12 cellular contexts compared by ENCODE assay signal in genomic region chr5:146731909-146732659, GRCh38.
A peak's percentile ranks its signal among the peaks of the same experiment; 100 is the strongest.
DNase-seq lines count a peak whose midpoint lies in the region; ATAC-seq and TF ChIP-seq lines count a peak whose summit lies in the region.
"Had no signal": no experiment of that assay in that cellular context is flagged by ENCODE, and none has a peak within 500 bp of the region (broad histone marks: within the 10 kb centered on the region; RNA-seq: fewer than 3 reads in every experiment).

No MANE protein-coding gene starts in this region.

- no peak for ATAC-seq in GM18858 (IDR thresholded peaks at IDR 0.05; ENCODE audit: unreplicated experiment)
- ATAC-seq in left ventricle myocardium superior = no peak

- no peaks in the 10 kb centered on the region for H3K4me1 Mint-ChIP-seq in activated naive CD8-positive, alpha-beta T cell treated with anti-CD3 and anti-CD28 coated beads for 36 hours

- H3K27me3 ChIP-seq in MG63 = no peaks in the 10 kb centered on the region

- H3K27ac Mint-ChIP-seq in activated naive CD8-positive, alpha-beta T cell treated with anti-CD3 and anti-CD28 coated beads for 36 hours = no peak overlapping the region
- H3K27ac Mint-ChIP-seq: CD4-positive, alpha-beta T cell had no signal

- intact Hi-C loops in left ventricle myocardium superior (cut with micrococcal nuclease) = no loop called here

- DNase-seq in AG20443 (ENCODE audit: low spot score) (peak; percentile 53), MG63 (peak; percentile 22), choroid plexus epithelial cell (ENCODE audit: low read depth) (peak; percentile 93), lung microvascular endothelial cell (ENCODE audit: low read depth in 2 of 2) (peak; percentile 12 to 90), NCI-H2081 treated with DMSO at 0.1 percent for 48 hours (lab: John Stamatoyannopoulos, UW) (no peak), left ventricle myocardium superior (no peak)
- no peak for DNase-seq in activated naive CD8-positive, alpha-beta T cell treated with anti-CD3 and anti-CD28 coated beads for 36 hours
- DNase-seq: anterior cingulate cortex; CD4-positive, alpha-beta T cell; NCI-H1694 treated with DMSO at 0.1 percent for 48 hours; SHP77 had no signal

- TF ChIP-seq CTCF in choroid plexus epithelial cell (conservative IDR thresholded peaks at IDR 0.05; ENCODE audit: low read depth, low read length) = no peak

- peaks cover 9% of the 10 kb centered on the region for H3K36me3 Mint-ChIP-seq in activated naive CD8-positive, alpha-beta T cell treated with anti-CD3 and anti-CD28 coated beads for 36 hours

- H3K9me3 Mint-ChIP-seq in activated naive CD8-positive, alpha-beta T cell treated with anti-CD3 and anti-CD28 coated beads for 36 hours = peaks cover 17% of the 10 kb centered on the region

- H3K27me3 Mint-ChIP-seq in activated naive CD8-positive, alpha-beta T cell treated with anti-CD3 and anti-CD28 coated beads for 36 hours = no peaks in the 10 kb centered on the region
- H3K27me3 Mint-ChIP-seq: CD4-positive, alpha-beta T cell had no signal

- H3K36me3 ChIP-seq in MG63 = no peaks in the 10 kb centered on the region

- H3K4me3 ChIP-seq in MG63 = no peak overlapping the region
- H3K4me3 ChIP-seq in choroid plexus epithelial cell (ENCODE audit: low read depth, low read length) = no peak overlapping the region

- H3K9me3 ChIP-seq in MG63 = peaks cover 21% of the 10 kb centered on the region

- H3K4me3 Mint-ChIP-seq in activated naive CD8-positive, alpha-beta T cell treated with anti-CD3 and anti-CD28 coated beads for 36 hours = no peak overlapping the region
- H3K4me3 Mint-ChIP-seq: CD4-positive, alpha-beta T cell had no signal

Comparison
In these comparisons a context has a peak if more than half of its experiments do, and no peak if none do; other contexts are left out.
1. DNase-seq: peak in AG20443 (single experiment), MG63 (single experiment), choroid plexus epithelial cell (single experiment) and lung microvascular endothelial cell (2 of 2); none in NCI-H2081 treated with DMSO at 0.1 percent for 48 hours (single experiment), activated naive CD8-positive, alpha-beta T cell treated with anti-CD3 and anti-CD28 coated beads for 36 hours (single experiment) and left ventricle myocardium superior (single experiment).